Comparison of ENCODE assay signal across 9 cellular contexts in genomic region chr9:22469928-22470544, GRCh38. TPM values are rescaled to one million over a fixed set of nuclear protein-coding genes. Genes with fewer than 3 reads are reported as not detected.
DNase-seq lines count a peak whose midpoint lies in the region; ATAC-seq and TF ChIP-seq lines count a peak whose summit lies in the region.
"Had no signal": no experiment of that assay in that cellular context is flagged by ENCODE, and none has a peak within 500 bp of the region (broad histone marks: within the 10 kb centered on the region; RNA-seq: fewer than 3 reads in every experiment).

No MANE protein-coding gene starts in this region.

- H4K20me1 ChIP-seq in GM23248 (ENCODE audit: insufficient read depth): no peaks in the 10 kb centered on the region
- H4K20me1 ChIP-seq in Loucy (ENCODE audit: insufficient read depth, low read length, poor library complexity, severe bottlenecking): no peaks in the 10 kb centered on the region

- H3K36me3 ChIP-seq in GM23248 (ENCODE audit: low read depth) (no peaks in the 10 kb centered on the region), Loucy (ENCODE audit: insufficient read depth, low read length) (no peaks in the 10 kb centered on the region), thoracic aorta (no peaks in the 10 kb centered on the region)

- no peak overlapping the region for H3K4me3 ChIP-seq in GM23248
- H3K4me3 ChIP-seq in Loucy (ENCODE audit: low read length, poor library complexity, severe bottlenecking): no peak overlapping the region
- no peak overlapping the region for H3K4me3 ChIP-seq in thoracic aorta

- TF ChIP-seq CTCF in Loucy (conservative IDR thresholded peaks at IDR 0.05; ENCODE audit: low read length): peak; percentile 67
- TF ChIP-seq CTCF in thoracic aorta (IDR thresholded peaks at IDR 0.05): peak; percentile 22

- H3K9ac ChIP-seq in GM23248 (no peak overlapping the region), Loucy (ENCODE audit: low read depth, low read length, poor library complexity, severe bottlenecking) (no peak overlapping the region)

- peak in 2 of 3 experiments; percentile 41 to 80 for DNase-seq in NCI-H1417 (lab: John Stamatoyannopoulos, UW)
- DNase-seq in NCI-H1417 treated with DMSO at 0.1 percent for 48 hours (lab: John Stamatoyannopoulos, UW): no peak
- peak; percentile 61 for DNase-seq in GM23248
- DNase-seq in SKM-1 treated with dmso at 0.1 percent for 144 hours (lab: John Stamatoyannopoulos, UW; ENCODE audit: unreplicated experiment): peak; percentile 21
- DNase-seq in iPS-NIHi11 (ENCODE audit: low spot score): peak; percentile 63
- no peak for DNase-seq in thoracic aorta (ENCODE audit: low spot score)
- no peak for DNase-seq in C1 segment of cervical spinal cord (lab: John Stamatoyannopoulos, UW)

- H2AFZ ChIP-seq in GM23248 (no peak overlapping the region), Loucy (ENCODE audit: low read length) (no peak overlapping the region)

- H3K79me2 ChIP-seq in GM23248 (ENCODE audit: insufficient read depth) (no peaks in the 10 kb centered on the region), Loucy (ENCODE audit: insufficient read depth, low read length) (no peaks in the 10 kb centered on the region)

- in situ Hi-C loops in GM23248 (cut with MboI): no loop called here

- 2% methylated on average over 8 of the region's 8 CpGs for WGBS in GM23248 (ENCODE audit: low coverage in 1 of 2, low lambda C conversion rate in 2 of 2, missing lambda C conversion rate in 2 of 2), 2 experiments

- H3K9me3 ChIP-seq in GM23248 (ENCODE audit: low read depth) (no peaks in the 10 kb centered on the region), Loucy (ENCODE audit: insufficient read depth, low read depth, low read length) (no peaks in the 10 kb centered on the region), thoracic aorta (no peaks in the 10 kb centered on the region)

- H3K27ac ChIP-seq in GM23248 (no peak overlapping the region), thoracic aorta (no peak overlapping the region)

- H3K4me1 ChIP-seq in GM23248 (ENCODE audit: insufficient read depth) (no peaks in the 10 kb centered on the region), Loucy (ENCODE audit: insufficient read depth, low read length, poor library complexity, severe bottlenecking) (no peaks in the 10 kb centered on the region), thoracic aorta (ENCODE audit: control insufficient read depth in 1 of 2, low read depth in 2 of 2) (no peaks in the 10 kb centered on the region)

- no peaks in the 10 kb centered on the region for H3F3A ChIP-seq in GM23248 (ENCODE audit: insufficient read depth)
- no peaks in the 10 kb centered on the region for H3F3A ChIP-seq in Loucy (ENCODE audit: low read depth)

- no peak for ATAC-seq in thoracic aorta (ENCODE audit: insufficient number of reproducible peaks, low FRiP score, low read depth)

- H3K4me2 ChIP-seq in GM23248 (ENCODE audit: unreplicated experiment) (no peak overlapping the region), Loucy (ENCODE audit: low read depth, low read length, poor library complexity, severe bottlenecking) (no peak overlapping the region)

- H3K27me3 ChIP-seq in GM23248 (replicated peaks; ENCODE audit: insufficient read depth) (peaks cover 26% of the 10 kb centered on the region; the same call in 1 of the 2 replicates), Loucy (ENCODE audit: insufficient read depth, low read length, poor library complexity, severe bottlenecking) (no peaks in the 10 kb centered on the region), thoracic aorta (replicated peaks; ENCODE audit: insufficient read depth) (no peaks in the 10 kb centered on the region)

- H3K9me2 ChIP-seq in GM23248 (ENCODE audit: insufficient read depth) (no peaks in the 10 kb centered on the region), Loucy (replicated peaks; ENCODE audit: low read depth, low read length) (no peaks in the 10 kb centered on the region)

RNA-seq across cellular contexts. Expression of gene DMRTA1, which starts 23.4 kb away (rescaled TPM):
- total RNA-seq in GM23248 (2014; rRNA removed; shearing (Covaris generic)): 0.11 TPM in 1 of 2 replicates, not detected in the other
- not detected in 2 replicates for polyA plus RNA-seq in GM23248 (2016; fragmentation: Nextera tagmentation; extraction: Ambion mirVana)
- total RNA-seq in thoracic aorta: under 1 TPM in 1 of 2 donors, not detected in 1; 0.41 TPM
- total RNA-seq: CD4-positive, CD25-positive, alpha-beta regulatory T cell had no signal
- polyA plus RNA-seq: CD4-positive, CD25-positive, alpha-beta regulatory T cell had no signal

Comparison
In these comparisons a context has a peak if more than half of its experiments do, and no peak if none do; other contexts are left out.
1. DNase-seq: peak in NCI-H1417 (2 of 3), GM23248 (single experiment), SKM-1 treated with dmso at 0.1 percent for 144 hours (single experiment) and iPS-NIHi11 (single experiment); none in NCI-H1417 treated with DMSO at 0.1 percent for 48 hours (single experiment), thoracic aorta (single experiment) and C1 segment of cervical spinal cord (0 of 14).